25 cellular contexts compared by ENCODE assay signal in the genomic region with DNA sequence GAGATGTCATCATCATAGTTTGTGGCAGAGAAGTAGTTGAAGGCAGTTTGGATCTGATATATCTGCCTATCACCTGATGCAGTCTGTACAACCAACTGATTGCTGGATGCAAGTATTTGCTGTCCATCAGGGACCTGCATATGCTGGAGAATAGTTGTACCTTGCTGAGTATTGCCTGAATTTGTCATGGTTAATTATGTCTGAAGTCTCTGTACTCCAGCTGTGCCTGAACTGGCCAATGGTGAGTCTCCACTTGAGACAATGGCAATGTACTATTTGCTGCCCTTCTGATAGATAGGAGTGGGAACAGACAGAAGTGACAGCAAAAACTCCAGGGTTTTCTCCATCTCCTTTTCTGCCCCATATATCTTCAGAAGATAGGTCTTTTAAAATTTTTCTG.
DNase-seq lines count a peak whose midpoint lies in the region; ATAC-seq and TF ChIP-seq lines count a peak whose summit lies in the region.
"Had no signal": no experiment of that assay in that cellular context is flagged by ENCODE, and none has a peak within 500 bp of the region (broad histone marks: within the 10 kb centered on the region; RNA-seq: fewer than 3 reads in every experiment).

No MANE protein-coding gene starts in this region.

- peak; percentile 70 for DNase-seq in NCI-H2171 treated with DMSO at 0.1 percent for 48 hours (lab: John Stamatoyannopoulos, UW)
- no peak for DNase-seq in NCI-H2171 (lab: John Stamatoyannopoulos, UW)
- DNase-seq in NCI-H524 treated with DMSO at 0.1 percent for 48 hours (lab: John Stamatoyannopoulos, UW): peak; percentile 81
- DNase-seq in SJCRH30: peak; percentile 13 to 45
- DNase-seq in osteoblast (ENCODE audit: insufficient read length, low spot score, missing footprints): peak; percentile 13
- DNase-seq in breast epithelium (ENCODE audit: low spot score in 2 of 2): no peak
- DNase-seq: 8988T; ACHN; BE2C; C1 segment of cervical spinal cord; CD4-positive, alpha-beta memory T cell; CD4-positive, CD25-positive, alpha-beta regulatory T cell; CD8-positive, alpha-beta memory T cell; COR-L47; DMS 273 treated with DMSO at 0.1 percent for 48 hours; DMS153; DMS53; DMS79; DND-41; EL; GDM1 had no signal

- no peak overlapping the region for H2AFZ ChIP-seq in osteoblast (ENCODE audit: low read length)

- TF ChIP-seq CTCF in osteoblast (IDR thresholded peaks at IDR 0.05; ENCODE audit: extremely low read depth, low read depth, low read length): no peak
- no peak for TF ChIP-seq CTCF in breast epithelium (IDR thresholded peaks at IDR 0.05)

- H3K79me2 ChIP-seq in osteoblast (ENCODE audit: insufficient read depth, low read length): no peaks in the 10 kb centered on the region

- peaks cover 6% of the 10 kb centered on the region; the same call in 1 of the 2 replicates for H3K9me3 ChIP-seq in SJCRH30 (replicated peaks)
- peaks cover 5% of the 10 kb centered on the region for H3K9me3 ChIP-seq in osteoblast (ENCODE audit: low read depth, low read length)
- H3K9me3 ChIP-seq in breast epithelium: peaks cover 11 to 27% of the 10 kb centered on the region in 2 donors
- H3K9me3 ChIP-seq: BE2C had no signal

- H3K36me3 ChIP-seq in SJCRH30: no peaks in the 10 kb centered on the region
- no peaks in the 10 kb centered on the region for H3K36me3 ChIP-seq in osteoblast (ENCODE audit: insufficient read depth, low read length)
- no peaks in the 10 kb centered on the region for H3K36me3 ChIP-seq in breast epithelium
- H3K36me3 ChIP-seq: BE2C, BLaER1 had no signal

- TF ChIP-seq POLR2A in breast epithelium (IDR thresholded peaks at IDR 0.05): no peak

- H3K4me2 ChIP-seq in osteoblast (ENCODE audit: insufficient read depth, low read length): no peak overlapping the region
- H3K4me2 ChIP-seq: BLaER1 had no signal

- intact Hi-C loops in breast epithelium (cut with DNase I; ENCODE audit: low total_unique reads): no loop called here

- H3K4me3 ChIP-seq in SJCRH30 (no peak overlapping the region), osteoblast (ENCODE audit: insufficient read depth, low read length) (no peak overlapping the region), breast epithelium (no peak overlapping the region)
- H3K4me3 ChIP-seq: BLaER1, GM12878 had no signal

- H3K27ac ChIP-seq in SJCRH30: peak overlapping the region; percentile 19
- H3K27ac ChIP-seq in osteoblast (ENCODE audit: low read depth, low read length): no peak overlapping the region
- no peak overlapping the region for H3K27ac ChIP-seq in breast epithelium
- H3K27ac ChIP-seq: BLaER1 had no signal

- H3K27me3 ChIP-seq in SJCRH30 (no peaks in the 10 kb centered on the region), osteoblast (ENCODE audit: insufficient read depth, low read length) (no peaks in the 10 kb centered on the region), breast epithelium (no peaks in the 10 kb centered on the region)
- H3K27me3 ChIP-seq: BE2C, BLaER1 had no signal

- H4K20me1 ChIP-seq in osteoblast (ENCODE audit: insufficient read depth, low read length): no peaks in the 10 kb centered on the region
- H4K20me1 ChIP-seq: BLaER1 had no signal

- H3K4me1 ChIP-seq in SJCRH30 (no peaks in the 10 kb centered on the region), osteoblast (ENCODE audit: insufficient read depth, low read length) (no peaks in the 10 kb centered on the region), breast epithelium (no peaks in the 10 kb centered on the region)
- H3K4me1 ChIP-seq: BE2C, BLaER1 had no signal

- no peak for ATAC-seq in HG03354 (IDR thresholded peaks at IDR 0.05; ENCODE audit: poor library complexity, severe bottlenecking, unreplicated experiment)
- ATAC-seq in HG02588 (IDR thresholded peaks at IDR 0.05; ENCODE audit: unreplicated experiment): no peak
- ATAC-seq: GM12878 had no signal

Comparison
In these comparisons a context has a peak if more than half of its experiments do, and no peak if none do; other contexts are left out.
1. DNase-seq: peak in NCI-H2171 treated with DMSO at 0.1 percent for 48 hours (single experiment), NCI-H524 treated with DMSO at 0.1 percent for 48 hours (single experiment), SJCRH30 (2 of 2) and osteoblast (single experiment); none in NCI-H2171 (single experiment) and breast epithelium (0 of 2).